Comparison of ENCODE assay signal across 8 cellular contexts in the genomic region with DNA sequence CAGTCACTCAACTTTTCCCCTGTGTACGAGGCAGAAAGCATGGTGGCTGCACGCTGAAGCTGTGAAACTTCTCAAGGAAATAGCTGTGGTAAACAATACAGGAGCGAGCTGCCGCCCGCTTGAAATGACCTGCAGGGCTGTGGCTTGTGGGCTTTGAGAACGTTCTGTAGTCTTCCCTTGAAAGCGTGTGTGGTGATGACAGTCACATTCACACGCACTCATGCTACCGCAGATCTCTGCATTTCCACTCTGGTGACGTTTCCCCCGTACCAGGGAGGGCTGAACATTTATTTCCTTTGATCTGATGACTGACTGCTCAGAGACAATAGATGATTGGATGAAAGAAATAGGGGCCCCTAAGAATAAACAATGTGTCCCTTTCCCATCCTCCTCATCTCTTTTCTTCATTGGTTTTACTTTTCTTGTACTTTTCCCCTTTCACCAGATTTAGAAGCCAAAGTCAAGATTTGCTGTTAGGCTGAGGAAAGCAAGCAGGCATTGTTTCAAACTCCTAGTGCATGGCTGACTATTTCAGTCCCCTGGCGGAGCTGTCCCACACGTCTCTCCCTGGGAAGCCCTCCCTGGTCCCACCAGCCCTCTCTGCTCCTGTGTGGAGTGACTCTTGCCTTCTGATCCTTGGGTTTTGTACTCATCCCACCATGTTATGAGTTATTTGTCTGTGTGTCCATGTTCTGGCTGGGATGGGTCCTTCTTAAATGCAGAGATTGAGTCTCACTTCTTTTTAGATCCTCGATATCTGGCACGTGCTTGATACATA. TPM values are rescaled to one million over a fixed set of nuclear protein-coding genes. Genes with fewer than 3 reads are reported as not detected.
DNase-seq lines count a peak whose midpoint lies in the region; ATAC-seq and TF ChIP-seq lines count a peak whose summit lies in the region.

No MANE protein-coding gene starts in this region.

- H3K4me1 ChIP-seq in gastroesophageal sphincter = peaks cover 0 to 29% (median 16%) of the 10 kb centered on the region in 3 donors

- ATAC-seq in GM19035 (IDR thresholded peaks at IDR 0.05; ENCODE audit: unreplicated experiment) (peak; percentile 41), HG03457 (IDR thresholded peaks at IDR 0.05; ENCODE audit: unreplicated experiment) (peak; percentile 41), gastroesophageal sphincter (no peak)

- TF ChIP-seq CTCF in gastroesophageal sphincter (IDR thresholded peaks at IDR 0.05) = no peak
- no peak for TF ChIP-seq CTCF in coronary artery (IDR thresholded peaks at IDR 0.05)

- no peak for TF ChIP-seq POLR2A in gastroesophageal sphincter (IDR thresholded peaks at IDR 0.05)

- H3K27me3 ChIP-seq in gastroesophageal sphincter = no peaks in the 10 kb centered on the region

- TF ChIP-seq EP300 in gastroesophageal sphincter (IDR thresholded peaks at IDR 0.05) = no peak

- 72 to 80% methylated on average over 7 to 14 of the region's 15 CpGs for WGBS in gastroesophageal sphincter (ENCODE audit: low coverage in 1 of 2), 2 donors

- no peaks in the 10 kb centered on the region for H3K9me3 ChIP-seq in gastroesophageal sphincter

- no peaks in the 10 kb centered on the region for H3K36me3 ChIP-seq in gastroesophageal sphincter

- H3K27ac ChIP-seq in gastroesophageal sphincter = peak overlapping the region; percentile 72 to 88 (median 79)
- H3K27ac ChIP-seq in coronary artery = peak overlapping the region in 1 of 2 donors; percentile 81

- peak; percentile 41 to 79 (median 67) for DNase-seq in activated CD8-positive, alpha-beta memory T cell treated with anti-CD3 and anti-CD28 coated beads for 48 hours (ENCODE audit: low read depth in 2 of 3, low spot score in 2 of 3)
- peak; percentile 90 for DNase-seq in stimulated activated CD4-positive, alpha-beta T cell treated with anti-CD3 and anti-CD28 coated beads, Interleukin-15, amount 100 ng/mL, for 24 hours
- DNase-seq in coronary artery (ENCODE audit: low spot score) (no peak), HPDE6-E6E7 (ENCODE audit: extremely low spot score) (no peak), SK-N-DZ (ENCODE audit: low spot score) (no peak)

- H3K4me3 ChIP-seq in gastroesophageal sphincter (no peak overlapping the region), coronary artery (no peak overlapping the region)

RNA-seq across cellular contexts. Expression of gene SYTL3, which starts 3.9 kb away (rescaled TPM):
- 1 to 10 TPM; 1.9 to 5.9 (median 4.5) TPM for total RNA-seq in gastroesophageal sphincter
- polyA plus RNA-seq in SK-N-DZ (2014; cell fraction: cytosol; rRNA removed) = 3.3 and 6.0 TPM in 2 replicates
- 3.2 and 6.0 TPM in 2 replicates for polyA plus RNA-seq in SK-N-DZ (2014; cell fraction: nucleus; rRNA removed)

RNA-seq across cellular contexts. Expression of gene DYNLT1, which starts 9.2 kb away (rescaled TPM):
- 100 to 1,000 TPM in 3 of 4 donors, 10 to 100 TPM in 1; 83.9 to 125 (median 113) TPM for total RNA-seq in gastroesophageal sphincter
- polyA plus RNA-seq in SK-N-DZ (2014; cell fraction: cytosol; rRNA removed) = 333 and 438 TPM in 2 replicates
- polyA plus RNA-seq in SK-N-DZ (2014; cell fraction: nucleus; rRNA removed) = 295 and 313 TPM in 2 replicates

Comparison
In these comparisons a context has a peak if more than half of its experiments do, and no peak if none do; other contexts are left out.
1. DNase-seq: peak in activated CD8-positive, alpha-beta memory T cell treated with anti-CD3 and anti-CD28 coated beads for 48 hours (3 of 3) and stimulated activated CD4-positive, alpha-beta T cell treated with anti-CD3 and anti-CD28 coated beads, Interleukin-15, amount 100 ng/mL, for 24 hours (single experiment); none in coronary artery (single experiment), HPDE6-E6E7 (single experiment) and SK-N-DZ (single experiment).